Comparison of ENCODE assay signal across 19 cellular contexts in genomic region chr18:515838-516237, GRCh38. TPM values are rescaled to one million over a fixed set of nuclear protein-coding genes. Genes with fewer than 3 reads are reported as not detected.
"Had no signal": no experiment of that assay in that cellular context is flagged by ENCODE, and none has a peak within 500 bp of the region (broad histone marks: within the 10 kb centered on the region; RNA-seq: fewer than 3 reads in every experiment).

No MANE protein-coding gene starts in this region.

- H3K27me3 Mint-ChIP-seq: activated CD4-positive, alpha-beta T cell treated with anti-CD3 and anti-CD28 coated beads, Interleukin-2, amount 10 ng/mL, durations not matched to agents 7 days and 5 days had no signal

- H3K9me3 Mint-ChIP-seq: activated T-cell treated with anti-CD3 and anti-CD28 coated beads, Interleukin-2, amount 50 U/mL, for 4 hours had no signal

- DNase-seq: activated CD4-positive, alpha-beta T cell treated with anti-CD3 and anti-CD28 coated beads, Interleukin-2, amount 10 ng/mL, durations not matched to agents 7 days and 5 days; activated CD8-positive, alpha-beta T cell treated with anti-CD3 and anti-CD28 coated beads, Interleukin-2, amount 10 ng/mL, durations not matched to agents 7 days and 5 days; activated effector memory CD4-positive, alpha-beta T cell treated with Interleukin-2 at 50 U/mL for 16 hours; activated naive CD4-positive, alpha-beta T cell treated with anti-CD3 and anti-CD28 coated beads, Interleukin-2, amount 50 U/mL, for 16 hours; activated T-cell treated with anti-CD3 and anti-CD28 coated beads, Interleukin-2, amount 50 U/mL, for 4 hours; aorta; esophagus squamous epithelium; foreskin fibroblast; naive thymus-derived CD8-positive, alpha-beta T cell; pancreas; right lobe of liver; stimulated activated CD4-positive, alpha-beta T cell treated with anti-CD3 and anti-CD28 coated beads, Interleukin-4, amount 100 ng/mL, for 4 hours; stimulated activated naive B cell treated with anti-CD40 and anti-IgM and Interleukin-4, amounts not matched to agents 10 μg/mL and 1 μg/mL and 100 μg/mL, for 72 hours; T-helper 1 cell; T1000; upper lobe of right lung had no signal

- H3K4me3 ChIP-seq: breast epithelium, coronary artery, esophagus squamous epithelium, pancreas, right lobe of liver, upper lobe of right lung had no signal

- H3K4me1 ChIP-seq: breast epithelium, pancreas, right lobe of liver, upper lobe of right lung had no signal

- H3K27ac Mint-ChIP-seq: activated CD4-positive, alpha-beta T cell treated with anti-CD3 and anti-CD28 coated beads, Interleukin-2, amount 10 ng/mL, durations not matched to agents 7 days and 5 days; activated CD8-positive, alpha-beta T cell treated with anti-CD3 and anti-CD28 coated beads, Interleukin-2, amount 10 ng/mL, durations not matched to agents 7 days and 5 days; stimulated activated naive B cell treated with anti-CD40 and anti-IgM and Interleukin-4, amounts not matched to agents 10 μg/mL and 1 μg/mL and 100 μg/mL, for 72 hours had no signal

- H3K4me3 Mint-ChIP-seq: activated CD4-positive, alpha-beta T cell treated with anti-CD3 and anti-CD28 coated beads, Interleukin-2, amount 10 ng/mL, durations not matched to agents 7 days and 5 days; activated CD8-positive, alpha-beta T cell treated with anti-CD3 and anti-CD28 coated beads, Interleukin-2, amount 10 ng/mL, durations not matched to agents 7 days and 5 days; activated T-cell treated with anti-CD3 and anti-CD28 coated beads, Interleukin-2, amount 50 U/mL, for 4 hours; stimulated activated naive B cell treated with anti-CD40 and anti-IgM and Interleukin-4, amounts not matched to agents 10 μg/mL and 1 μg/mL and 100 μg/mL, for 72 hours had no signal

- ATAC-seq: activated CD4-positive, CD25-positive, alpha-beta regulatory T cell treated with anti-CD3 and anti-CD28 coated beads, Interleukin-2, amount 50 U/mL, for 24 hours; activated CD8-positive, alpha-beta T cell treated with anti-CD3 and anti-CD28 coated beads, Interleukin-2, amount 10 ng/mL, durations not matched to agents 7 days and 5 days; activated T-cell treated with anti-CD3 and anti-CD28 coated beads, Interleukin-2, amount 50 U/mL, for 4 hours; naive thymus-derived CD8-positive, alpha-beta T cell; pancreas; stimulated activated naive B cell treated with anti-CD40 and anti-IgM and Interleukin-4, amounts not matched to agents 10 μg/mL and 1 μg/mL and 100 μg/mL, for 72 hours had no signal

- FAIRE-seq: pancreas had no signal

- H3K27ac ChIP-seq: breast epithelium, coronary artery, esophagus squamous epithelium, pancreas, right lobe of liver, upper lobe of right lung had no signal

- H3K9me3 ChIP-seq: breast epithelium, esophagus squamous epithelium, pancreas, right lobe of liver, upper lobe of right lung had no signal

RNA-seq across cellular contexts. Expression of gene COLEC12, which starts 15.3 kb away (rescaled TPM):
- total RNA-seq: activated CD4-positive, alpha-beta T cell treated with anti-CD3 and anti-CD28 coated beads, Interleukin-2, amount 10 ng/mL, durations not matched to agents 7 days and 5 days; activated CD8-positive, alpha-beta T cell treated with anti-CD3 and anti-CD28 coated beads, Interleukin-2, amount 10 ng/mL, durations not matched to agents 7 days and 5 days had no signal
- polyA plus RNA-seq: naive thymus-derived CD8-positive, alpha-beta T cell had no signal
